Comparison of ENCODE assay signal across 16 cellular contexts in the genomic region with DNA sequence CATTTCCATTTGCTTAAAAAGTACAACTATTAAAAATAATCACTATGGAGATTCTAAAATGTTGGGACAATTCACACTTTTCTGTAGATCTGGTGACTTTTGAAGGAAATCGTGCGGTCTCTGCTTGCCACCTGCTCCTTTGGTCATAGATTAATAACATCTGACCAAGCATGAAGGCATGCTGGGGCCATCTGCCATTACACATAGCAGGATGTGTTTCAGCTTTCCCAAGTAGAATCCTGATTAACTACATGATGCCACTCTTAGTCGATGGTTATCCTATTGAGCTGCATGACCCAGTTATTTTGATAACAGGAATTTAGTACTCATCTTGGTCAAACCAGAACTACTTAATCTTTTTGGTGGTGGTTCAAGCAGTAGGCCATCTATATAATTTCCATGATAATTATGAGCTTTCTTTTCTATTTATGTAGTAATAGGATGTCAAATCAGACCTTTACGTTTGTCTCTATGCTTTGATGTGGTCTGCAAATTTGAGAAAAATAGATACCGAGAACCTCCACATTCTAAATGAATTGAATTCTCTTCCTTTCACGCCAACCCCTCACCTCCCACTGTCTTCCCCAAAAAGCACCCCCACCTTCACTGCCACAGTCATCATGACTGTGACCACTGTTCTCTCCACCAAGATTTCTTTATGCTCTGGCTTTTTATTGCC.
A peak's percentile ranks its signal among the peaks of the same experiment; 100 is the strongest.
DNase-seq lines count a peak whose midpoint lies in the region; FAIRE-seq and TF ChIP-seq lines count a peak whose summit lies in the region.
"Had no signal": no experiment of that assay in that cellular context is flagged by ENCODE, and none has a peak within 500 bp of the region (broad histone marks: within the 10 kb centered on the region; RNA-seq: fewer than 3 reads in every experiment).

No MANE protein-coding gene starts in this region.

- TF ChIP-seq CTCF in D721Med (IDR thresholded peaks at IDR 0.05; ENCODE audit: insufficient read depth, missing control alignments) (no peak), GM10248 (IDR thresholded peaks at IDR 0.05; ENCODE audit: control extremely low read depth, extremely low read depth, low read depth, missing control alignments) (no peak)

- H3K27me3 ChIP-seq in H7 (ENCODE audit: control insufficient read depth, insufficient read depth, low read length): no peaks in the 10 kb centered on the region
- H3K27me3 ChIP-seq: pancreas had no signal

- H3K4me3 ChIP-seq in H7 (ENCODE audit: insufficient read depth, low read depth, low read length): no peak overlapping the region
- H3K4me3 ChIP-seq: lung, pancreas had no signal

- H3K36me3 ChIP-seq in H7 (replicated peaks; ENCODE audit: control insufficient read depth, insufficient read depth, low read length): no peaks in the 10 kb centered on the region
- H3K36me3 ChIP-seq: pancreas had no signal

- POLR2A ChIA-PET in GM10248 (lab: Yijun Ruan, JAX): no interaction called here

- no peak for DNase-seq in D721Med (ENCODE audit: insufficient read length, low spot score)
- peak; percentile 65 for DNase-seq in DMS 273 treated with DMSO at 0.1 percent for 48 hours (lab: John Stamatoyannopoulos, UW)
- DNase-seq in NCI-H524 (lab: John Stamatoyannopoulos, UW): peak; percentile 79 to 91
- peak; percentile 82 for DNase-seq in cerebellum (ENCODE audit: low spot score)
- DNase-seq in central memory CD4-positive, alpha-beta T cell: no peak
- DNase-seq in GM10248 (ENCODE audit: extremely low spot score): no peak
- no peak for DNase-seq in H7
- DNase-seq: activated gamma-delta T cell; AML-193; islet precursor cell; naive thymus-derived CD4-positive, alpha-beta T cell; NK-92 treated with Interleukin-12 subunit alpha and Interleukin-12 subunit beta, amount 100 ng/mL, for 24 hours; pancreas; RPMI8226; small intestine had no signal

- FAIRE-seq in D721Med (lab: Jason Lieb, UNC): peak; percentile 96
- FAIRE-seq: pancreas, small intestine had no signal

- CTCF ChIA-PET in GM10248 (lab: Yijun Ruan, JAX): no interaction called here

Comparison
In these comparisons a context has a peak if more than half of its experiments do, and no peak if none do; other contexts are left out.
1. DNase-seq: peak in DMS 273 treated with DMSO at 0.1 percent for 48 hours (single experiment), NCI-H524 (2 of 2) and cerebellum (single experiment); none in D721Med (single experiment), central memory CD4-positive, alpha-beta T cell (single experiment), GM10248 (single experiment) and H7 (single experiment).